Comparison of ENCODE assay signal across 11 cellular contexts in the genomic region with DNA sequence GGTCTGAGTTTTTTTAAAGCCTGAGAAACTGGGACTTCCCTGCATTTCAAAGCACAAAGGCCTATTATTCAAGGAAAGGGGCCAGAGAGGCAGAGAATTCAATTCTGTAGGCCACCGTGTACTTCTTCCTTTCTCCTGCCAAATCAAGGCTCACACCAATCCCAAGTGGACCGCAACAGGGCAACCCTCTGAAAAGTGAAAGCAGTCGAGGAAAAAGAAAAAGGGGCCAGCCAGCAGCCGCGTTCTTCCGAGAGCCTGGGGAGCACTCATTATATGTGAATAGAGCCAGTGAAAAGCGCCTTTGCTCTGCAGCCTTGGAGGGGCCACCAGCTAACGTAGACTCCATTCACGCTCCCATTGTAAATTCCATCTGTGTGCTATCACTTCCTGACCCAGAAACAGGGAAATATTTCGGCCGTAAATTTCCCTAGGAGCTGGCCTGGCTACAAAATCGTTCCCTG. TPM values are rescaled to one million over a fixed set of nuclear protein-coding genes. Genes with fewer than 3 reads are reported as not detected.
A peak's percentile ranks its signal among the peaks of the same experiment; 100 is the strongest.
DNase-seq lines count a peak whose midpoint lies in the region; ATAC-seq and TF ChIP-seq lines count a peak whose summit lies in the region.
"Had no signal": no experiment of that assay in that cellular context is flagged by ENCODE, and none has a peak within 500 bp of the region (broad histone marks: within the 10 kb centered on the region; RNA-seq: fewer than 3 reads in every experiment).

No MANE protein-coding gene starts in this region.

- H3K4me1 Mint-ChIP-seq in stimulated activated effector memory CD8-positive, alpha-beta T cell treated with anti-CD3 and anti-CD28 coated beads, Interleukin-12 subunit alpha, Interleukin-12 subunit beta, amount 100 ng/mL, for 72 hours: no peaks in the 10 kb centered on the region

- H3K27me3 ChIP-seq in right cardiac atrium (ENCODE audit: control insufficient read depth, insufficient read depth): no peaks in the 10 kb centered on the region
- no peaks in the 10 kb centered on the region for H3K27me3 ChIP-seq in prostate gland (replicated peaks; ENCODE audit: insufficient read depth)

- TF ChIP-seq POLR2A in prostate gland (IDR thresholded peaks at IDR 0.05): no peak

- intact Hi-C loops in right cardiac atrium (cut with DNase I) (no loop called here), prostate gland (cut with DNase I) (no loop called here)

- H3K9me3 Mint-ChIP-seq in stimulated activated effector memory CD8-positive, alpha-beta T cell treated with anti-CD3 and anti-CD28 coated beads, Interleukin-12 subunit alpha, Interleukin-12 subunit beta, amount 100 ng/mL, for 72 hours: no peaks in the 10 kb centered on the region

- H3K36me3 Mint-ChIP-seq in stimulated activated effector memory CD8-positive, alpha-beta T cell treated with anti-CD3 and anti-CD28 coated beads, Interleukin-12 subunit alpha, Interleukin-12 subunit beta, amount 100 ng/mL, for 72 hours: no peaks in the 10 kb centered on the region

- H3K4me3 Mint-ChIP-seq in stimulated activated effector memory CD8-positive, alpha-beta T cell treated with anti-CD3 and anti-CD28 coated beads, Interleukin-12 subunit alpha, Interleukin-12 subunit beta, amount 100 ng/mL, for 72 hours: no peak overlapping the region

- H3K4me1 ChIP-seq in right cardiac atrium (ENCODE audit: control insufficient read depth, insufficient read depth, low read length) (peaks cover 5% of the 10 kb centered on the region), prostate gland (replicated peaks) (no peaks in the 10 kb centered on the region)

- DNase-seq in AG20443 (ENCODE audit: low spot score): peak; percentile 79
- DNase-seq in anterior cingulate cortex (lab: John Stamatoyannopoulos, UW): peak in 53 of 58 donors; percentile 3 to 91 (median 55)
- peak; percentile 28 to 76 (median 66) for DNase-seq in right cardiac atrium
- DNase-seq in prostate gland (ENCODE audit: low spot score): peak; percentile 10
- no peak for DNase-seq in KG1 (lab: John Stamatoyannopoulos, UW)
- no peak for DNase-seq in stimulated activated effector memory CD8-positive, alpha-beta T cell treated with anti-CD3 and anti-CD28 coated beads, Interleukin-12 subunit alpha, Interleukin-12 subunit beta, amount 100 ng/mL, for 72 hours (ENCODE audit: low spot score in 2 of 2)
- DNase-seq in stimulated activated CD4-positive, alpha-beta T cell treated with anti-CD3 and anti-CD28 coated beads, Interleukin-2, amount 100 ng/mL, for 48 hours: no peak
- DNase-seq: amniotic stem cell, DMS153 had no signal

- no peaks in the 10 kb centered on the region for H3K36me3 ChIP-seq in prostate gland

- ATAC-seq in right cardiac atrium (peak; percentile 82 to 83), HG03565 (IDR thresholded peaks at IDR 0.05; ENCODE audit: unreplicated experiment) (no peak)
- ATAC-seq in stimulated activated effector memory CD8-positive, alpha-beta T cell treated with anti-CD3 and anti-CD28 coated beads, Interleukin-12 subunit alpha, Interleukin-12 subunit beta, amount 100 ng/mL, for 72 hours: no peak
- ATAC-seq: HCT116 had no signal

- H3K4me3 ChIP-seq in right cardiac atrium (ENCODE audit: low read length) (peak overlapping the region; percentile 28), prostate gland (peak overlapping the region; percentile 3 to 14)

- WGBS in right cardiac atrium: 39% methylated on average over 12 of the region's 12 CpGs
- WGBS in prostate gland: 13% methylated on average over 12 of the region's 12 CpGs

- H3K27ac Mint-ChIP-seq in stimulated activated effector memory CD8-positive, alpha-beta T cell treated with anti-CD3 and anti-CD28 coated beads, Interleukin-12 subunit alpha, Interleukin-12 subunit beta, amount 100 ng/mL, for 72 hours: no peak overlapping the region

- H3K9me3 ChIP-seq in right cardiac atrium (ENCODE audit: control insufficient read depth, low read length) (no peaks in the 10 kb centered on the region), prostate gland (no peaks in the 10 kb centered on the region)

- TF ChIP-seq CTCF in prostate gland (IDR thresholded peaks at IDR 0.05): no peak

- peak overlapping the region; percentile 77 for H3K27ac ChIP-seq in right cardiac atrium (ENCODE audit: low read length)
- H3K27ac ChIP-seq in prostate gland: peak overlapping the region; percentile 58 to 64

RNA-seq across cellular contexts. Expression of gene THUMPD3, which starts 45.9 kb away (rescaled TPM):
- total RNA-seq in right cardiac atrium (10 to 100 TPM; 43.9 to 46.6 (median 46.2) TPM), prostate gland (10 to 100 TPM; 28.8 to 38.7 TPM)
- 29.0 TPM for polyA plus RNA-seq in right cardiac atrium

Comparison
In these comparisons a context has a peak if more than half of its experiments do, and no peak if none do; other contexts are left out.
1. DNase-seq: peak in AG20443 (single experiment), anterior cingulate cortex (53 of 58), right cardiac atrium (3 of 3) and prostate gland (single experiment); none in KG1 (single experiment), stimulated activated effector memory CD8-positive, alpha-beta T cell treated with anti-CD3 and anti-CD28 coated beads, Interleukin-12 subunit alpha, Interleukin-12 subunit beta, amount 100 ng/mL, for 72 hours (0 of 2) and stimulated activated CD4-positive, alpha-beta T cell treated with anti-CD3 and anti-CD28 coated beads, Interleukin-2, amount 100 ng/mL, for 48 hours (0 of 2).
2. ATAC-seq: peak in right cardiac atrium (2 of 2); none in stimulated activated effector memory CD8-positive, alpha-beta T cell treated with anti-CD3 and anti-CD28 coated beads, Interleukin-12 subunit alpha, Interleukin-12 subunit beta, amount 100 ng/mL, for 72 hours (single experiment) and HG03565 (single experiment).